In the genomic region with DNA sequence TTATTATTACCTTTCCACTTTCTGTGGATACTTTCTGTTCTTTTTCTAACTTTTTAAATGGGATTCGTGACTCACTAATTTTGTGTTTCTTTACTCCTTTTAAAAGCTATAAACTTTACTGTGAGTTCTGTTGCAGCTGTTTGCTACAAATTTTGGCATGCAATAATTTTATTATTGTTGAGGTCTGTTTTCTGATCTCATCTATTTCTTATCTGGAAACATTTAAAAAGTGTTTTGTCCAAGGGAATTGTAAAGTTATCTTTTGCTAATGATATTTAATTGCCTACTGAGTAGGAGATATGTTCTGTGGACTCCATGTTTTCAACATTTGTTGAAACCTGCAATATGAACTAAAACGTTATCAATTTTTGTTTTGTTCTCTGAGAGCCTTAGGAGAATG, we compare ENCODE assay signal across 17 cellular contexts.
"Had no signal": no experiment of that assay in that cellular context is flagged by ENCODE, and none has a peak within 500 bp of the region (broad histone marks: within the 10 kb centered on the region; RNA-seq: fewer than 3 reads in every experiment).

No MANE protein-coding gene starts in this region.

- H3K4me3 ChIP-seq: MG63 had no signal

- ATAC-seq: Panc1 had no signal

- H3K27me3 ChIP-seq: MG63 had no signal

- H3K27ac ChIP-seq: RWPE1 had no signal

- H3K36me3 ChIP-seq: MG63 had no signal

- DNase-seq: KBM-7, MG63, NCI-H1092 treated with DMSO at 0.1 percent for 48 hours, NCI-H1436, NCI-H187, NCI-H2029, NCI-H2081 treated with DMSO at 0.1 percent for 48 hours, NCI-H2171, NCI-H226, NCI-H446, NCI-H510A, NCI-H524 treated with DMSO at 0.1 percent for 48 hours, NCI-H69, NCI-H774, SHP77 had no signal
